21 cellular contexts compared by ENCODE assay signal in genomic region chr1:210707300-210707699, GRCh38.
"Had no signal": no experiment of that assay in that cellular context is flagged by ENCODE, and none has a peak within 500 bp of the region (broad histone marks: within the 10 kb centered on the region; RNA-seq: fewer than 3 reads in every experiment).

No MANE protein-coding gene starts in this region.

- H3K9me3 Mint-ChIP-seq: activated CD4-positive, alpha-beta T cell treated with anti-CD3 and anti-CD28 coated beads, Interleukin-2, amount 10 ng/mL, durations not matched to agents 24 days and 14 days; activated CD8-positive, alpha-beta T cell treated with anti-CD3 and anti-CD28 coated beads for 36 hours; activated naive CD4-positive, alpha-beta T cell treated with anti-CD3 and anti-CD28 coated beads, Interleukin-2, amount 10 ng/mL, durations not matched to agents 7 days and 5 days; activated naive CD8-positive, alpha-beta T cell treated with anti-CD3 and anti-CD28 coated beads, Interleukin-2, amount 50 U/mL, for 24 hours; activated T-cell treated with anti-CD3 and anti-CD28 coated beads, Interleukin-2, amount 50 U/mL, for 4 hours; effector memory CD8-positive, alpha-beta T cell; stimulated activated naive CD8-positive, alpha-beta T cell treated with anti-CD3 and anti-CD28 coated beads, Interleukin-15, amount 100 ng/mL, for 72 hours had no signal

- H3K27ac ChIP-seq: esophagus squamous epithelium, suprapubic skin, vagina had no signal

- H3K4me3 Mint-ChIP-seq: activated CD4-positive, alpha-beta T cell treated with anti-CD3 and anti-CD28 coated beads, Interleukin-2, amount 10 ng/mL, durations not matched to agents 24 days and 14 days; activated CD8-positive, alpha-beta T cell treated with anti-CD3 and anti-CD28 coated beads for 36 hours; activated naive CD4-positive, alpha-beta T cell treated with anti-CD3 and anti-CD28 coated beads, Interleukin-2, amount 10 ng/mL, durations not matched to agents 7 days and 5 days; activated naive CD8-positive, alpha-beta T cell treated with anti-CD3 and anti-CD28 coated beads, Interleukin-2, amount 50 U/mL, for 24 hours; activated T-cell treated with anti-CD3 and anti-CD28 coated beads, Interleukin-2, amount 50 U/mL, for 4 hours; brain; effector memory CD8-positive, alpha-beta T cell; stimulated activated naive CD8-positive, alpha-beta T cell treated with anti-CD3 and anti-CD28 coated beads, Interleukin-15, amount 100 ng/mL, for 72 hours had no signal

- H3K36me3 ChIP-seq: esophagus squamous epithelium, suprapubic skin, vagina had no signal

- H3K36me3 Mint-ChIP-seq: activated naive CD4-positive, alpha-beta T cell treated with anti-CD3 and anti-CD28 coated beads, Interleukin-2, amount 10 ng/mL, durations not matched to agents 7 days and 5 days had no signal

- H3K4me1 Mint-ChIP-seq: activated CD4-positive, alpha-beta T cell treated with anti-CD3 and anti-CD28 coated beads, Interleukin-2, amount 10 ng/mL, durations not matched to agents 24 days and 14 days; activated naive CD4-positive, alpha-beta T cell treated with anti-CD3 and anti-CD28 coated beads, Interleukin-2, amount 10 ng/mL, durations not matched to agents 7 days and 5 days; activated naive CD8-positive, alpha-beta T cell treated with anti-CD3 and anti-CD28 coated beads, Interleukin-2, amount 50 U/mL, for 24 hours; stimulated activated naive CD8-positive, alpha-beta T cell treated with anti-CD3 and anti-CD28 coated beads, Interleukin-15, amount 100 ng/mL, for 72 hours had no signal

- H3K4me1 ChIP-seq: esophagus squamous epithelium, suprapubic skin, vagina had no signal

- H3K27me3 ChIP-seq: esophagus squamous epithelium, suprapubic skin, vagina had no signal

- ATAC-seq: activated CD8-positive, alpha-beta T cell treated with anti-CD3 and anti-CD28 coated beads for 36 hours; activated naive CD8-positive, alpha-beta T cell treated with anti-CD3 and anti-CD28 coated beads, Interleukin-2, amount 50 U/mL, for 24 hours; activated T-cell treated with anti-CD3 and anti-CD28 coated beads, Interleukin-2, amount 50 U/mL, for 4 hours; effector memory CD8-positive, alpha-beta T cell; left cardiac atrium; sciatic nerve; stimulated activated naive CD8-positive, alpha-beta T cell treated with anti-CD3 and anti-CD28 coated beads, Interleukin-15, amount 100 ng/mL, for 72 hours had no signal

- H3K27ac Mint-ChIP-seq: activated CD4-positive, alpha-beta T cell treated with anti-CD3 and anti-CD28 coated beads, Interleukin-2, amount 10 ng/mL, durations not matched to agents 24 days and 14 days; activated CD8-positive, alpha-beta T cell treated with anti-CD3 and anti-CD28 coated beads for 36 hours; activated naive CD4-positive, alpha-beta T cell treated with anti-CD3 and anti-CD28 coated beads, Interleukin-2, amount 10 ng/mL, durations not matched to agents 7 days and 5 days; activated naive CD8-positive, alpha-beta T cell treated with anti-CD3 and anti-CD28 coated beads, Interleukin-2, amount 50 U/mL, for 24 hours; effector memory CD8-positive, alpha-beta T cell; stimulated activated naive CD8-positive, alpha-beta T cell treated with anti-CD3 and anti-CD28 coated beads, Interleukin-15, amount 100 ng/mL, for 72 hours had no signal

- H3K27me3 Mint-ChIP-seq: activated CD8-positive, alpha-beta T cell treated with anti-CD3 and anti-CD28 coated beads for 36 hours; activated naive CD4-positive, alpha-beta T cell treated with anti-CD3 and anti-CD28 coated beads, Interleukin-2, amount 10 ng/mL, durations not matched to agents 7 days and 5 days; activated naive CD8-positive, alpha-beta T cell treated with anti-CD3 and anti-CD28 coated beads, Interleukin-2, amount 50 U/mL, for 24 hours; brain; effector memory CD8-positive, alpha-beta T cell; stimulated activated naive CD8-positive, alpha-beta T cell treated with anti-CD3 and anti-CD28 coated beads, Interleukin-15, amount 100 ng/mL, for 72 hours had no signal

- H3K4me3 ChIP-seq: esophagus squamous epithelium, smooth muscle cell, suprapubic skin, vagina had no signal

- DNase-seq: activated CD4-positive, alpha-beta T cell treated with anti-CD3 and anti-CD28 coated beads, Interleukin-2, amount 10 ng/mL, durations not matched to agents 24 days and 14 days; activated CD8-positive, alpha-beta memory T cell treated with anti-CD3 and anti-CD28 coated beads, Interleukin-2, amount 50 U/mL, for 4 hours; activated CD8-positive, alpha-beta T cell treated with anti-CD3 and anti-CD28 coated beads for 36 hours; activated naive CD4-positive, alpha-beta T cell treated with anti-CD3 and anti-CD28 coated beads, Interleukin-2, amount 10 ng/mL, durations not matched to agents 7 days and 5 days; activated naive CD8-positive, alpha-beta T cell treated with anti-CD3 and anti-CD28 coated beads, Interleukin-2, amount 50 U/mL, for 24 hours; activated T-cell treated with anti-CD3 and anti-CD28 coated beads, Interleukin-2, amount 50 U/mL, for 4 hours; anterior cingulate cortex; caudate nucleus; effector memory CD8-positive, alpha-beta T cell; esophagus squamous epithelium; left cardiac atrium; midbrain; stimulated activated CD4-positive, alpha-beta T cell treated with anti-CD3 and anti-CD28 coated beads, Interleukin-4, amount 100 ng/mL, for 1 hour; stimulated activated naive CD8-positive, alpha-beta T cell treated with anti-CD3 and anti-CD28 coated beads, Interleukin-15, amount 100 ng/mL, for 72 hours; T1000; trophoblast cell had no signal

- H3K9me3 ChIP-seq: esophagus squamous epithelium, suprapubic skin, vagina had no signal
